In genomic region chr7:55549457-55549856, GRCh38 we compare ENCODE assay signal across 12 cellular contexts. TPM values are rescaled to one million over a fixed set of nuclear protein-coding genes. Genes with fewer than 3 reads are reported as not detected.
DNase-seq lines count a peak whose midpoint lies in the region; ATAC-seq and TF ChIP-seq lines count a peak whose summit lies in the region.
"Had no signal": no experiment of that assay in that cellular context is flagged by ENCODE, and none has a peak within 500 bp of the region (broad histone marks: within the 10 kb centered on the region; RNA-seq: fewer than 3 reads in every experiment).

No MANE protein-coding gene starts in this region.

- peak overlapping the region; percentile 55 for H3K27ac Mint-ChIP-seq in activated T-cell treated with anti-CD3 and anti-CD28 coated beads, Interleukin-2, amount 50 U/mL, for 24 hours

- 45 to 63% (median 51%) methylated on average over 7 of the region's 7 CpGs for WGBS in spleen, 5 donors
- 78 to 95% (median 84%) methylated on average over 7 of the region's 7 CpGs for WGBS in heart left ventricle, 4 donors

- H3K4me1 Mint-ChIP-seq in activated T-cell treated with anti-CD3 and anti-CD28 coated beads, Interleukin-2, amount 50 U/mL, for 24 hours (ENCODE audit: low read depth) = peaks cover 93% of the 10 kb centered on the region

- TF ChIP-seq CTCF in spleen (IDR thresholded peaks at IDR 0.05 in 8 of 11, conservative IDR thresholded peaks at IDR 0.05 in 3 of 11) (no peak), heart left ventricle (IDR thresholded peaks at IDR 0.05) (no peak)

- H3K27me3 ChIP-seq in spleen (replicated peaks in 1 of 7) (no peaks in the 10 kb centered on the region), heart left ventricle (no peaks in the 10 kb centered on the region)

- intact Hi-C loops in spleen (cut with DNase I; ENCODE audit: low total_unique reads) = no loop called here
- intact Hi-C loops in heart left ventricle (cut with DNase I) = no loop called here
- intact Hi-C loops in posterior vena cava (cut with DNase I) = no loop called here

- H3K4me3 ChIP-seq in spleen = peak overlapping the region in 1 of 8 donors; percentile 27
- H3K4me3 ChIP-seq in heart left ventricle = no peak overlapping the region

- H3K27ac ChIP-seq in spleen (peak overlapping the region in 5 of 8 donors; percentile 42 to 77 (median 68)), heart left ventricle (peak overlapping the region in 1 of 12 donors; percentile 25)

- ATAC-seq in GM21786 (IDR thresholded peaks at IDR 0.05; ENCODE audit: unreplicated experiment) (peak; percentile 31), heart left ventricle (no peak)

- no peaks in the 10 kb centered on the region for H3K9me3 ChIP-seq in spleen
- H3K9me3 ChIP-seq in heart left ventricle = no peaks in the 10 kb centered on the region

- H3K36me3 Mint-ChIP-seq in activated T-cell treated with anti-CD3 and anti-CD28 coated beads, Interleukin-2, amount 50 U/mL, for 24 hours (ENCODE audit: low read depth) = peaks cover 48% of the 10 kb centered on the region

- H3K4me3 Mint-ChIP-seq in activated T-cell treated with anti-CD3 and anti-CD28 coated beads, Interleukin-2, amount 50 U/mL, for 24 hours = no peak overlapping the region

- TF ChIP-seq POLR2A in spleen (IDR thresholded peaks at IDR 0.05) (no peak), heart left ventricle (IDR thresholded peaks at IDR 0.05) (no peak)

- DNase-seq in activated T-cell treated with anti-CD3 and anti-CD28 coated beads, Interleukin-2, amount 50 U/mL, for 24 hours = no peak
- DNase-seq in activated T-cell treated with anti-CD3 and anti-CD28 coated beads, Interleukin-2, amount 50 U/mL, for 48 hours = no peak
- DNase-seq in NAMALWA (ENCODE audit: low spot score) = peak; percentile 70
- DNase-seq in spleen = no peak
- DNase-seq in SW480 (ENCODE audit: low spot score) = no peak
- no peak for DNase-seq in heart left ventricle
- no peak for DNase-seq in posterior vena cava (ENCODE audit: low spot score)
- DNase-seq: ACHN; activated CD4-positive, CD25-positive, alpha-beta regulatory T cell treated with anti-CD3 and anti-CD28 coated beads, Interleukin-2, amount 50 U/mL, for 72 hours; effector memory CD4-positive, alpha-beta T cell; stimulated activated CD4-positive, alpha-beta T cell treated with anti-CD3 and anti-CD28 coated beads, Interleukin-12 subunit alpha, Interleukin-12 subunit beta, amount 100 ng/mL, for 4 hours had no signal

- no peaks in the 10 kb centered on the region for H3K27me3 Mint-ChIP-seq in activated T-cell treated with anti-CD3 and anti-CD28 coated beads, Interleukin-2, amount 50 U/mL, for 24 hours

- peaks cover 0 to 9% (median 0%) of the 10 kb centered on the region in 6 donors for H3K36me3 ChIP-seq in spleen
- no peaks in the 10 kb centered on the region for H3K36me3 ChIP-seq in heart left ventricle

- H3K9me3 Mint-ChIP-seq in activated T-cell treated with anti-CD3 and anti-CD28 coated beads, Interleukin-2, amount 50 U/mL, for 24 hours = no peaks in the 10 kb centered on the region

- H3K4me1 ChIP-seq in spleen (peaks cover 42 to 96% (median 90%) of the 10 kb centered on the region in 6 donors), heart left ventricle (peaks cover 3 to 88% (median 49%) of the 10 kb centered on the region in 12 donors)

RNA-seq across cellular contexts. Expression of gene VOPP1, which starts 22.8 kb away (rescaled TPM):
- 100 to 1,000 TPM; 130 to 168 (median 148) TPM for total RNA-seq in spleen
- 100 to 1,000 TPM in 1 of 3 donors, 10 to 100 TPM in 2; 60.3 to 101 (median 65.3) TPM for polyA plus RNA-seq in spleen
- total RNA-seq in heart left ventricle = 10 to 100 TPM; 20.3 to 58.0 (median 26.8) TPM
- 10 to 100 TPM in 1 of 2 donors, 1 to 10 TPM in 1; 9.9 to 22.8 TPM for polyA plus RNA-seq in heart left ventricle
- 10 to 100 TPM; 47.4 to 56.7 TPM for total RNA-seq in posterior vena cava
